8 cellular contexts compared by ENCODE assay signal in the genomic region with DNA sequence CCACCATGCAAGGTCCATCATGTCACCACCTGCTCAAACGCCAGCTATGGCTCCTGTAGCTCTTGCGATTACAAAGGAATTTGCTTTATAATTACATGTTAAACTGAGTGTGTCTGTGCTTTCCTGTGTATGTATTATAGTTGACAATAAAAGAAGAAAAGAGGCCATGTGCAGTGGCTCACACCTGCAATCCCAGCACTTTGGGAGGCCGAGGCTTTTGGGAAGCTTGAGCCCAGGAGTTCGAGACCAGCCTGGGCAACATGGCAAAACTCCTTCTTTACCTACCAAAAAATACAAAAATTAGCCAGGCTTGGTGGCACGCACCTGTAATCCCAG. TPM values are rescaled to one million over a fixed set of nuclear protein-coding genes. Genes with fewer than 3 reads are reported as not detected.
DNase-seq lines count a peak whose midpoint lies in the region; ATAC-seq and TF ChIP-seq lines count a peak whose summit lies in the region.

No MANE protein-coding gene starts in this region.

- WGBS in esophagus, 2 donors = 62 to 64% methylated on average over 5 of the region's 5 CpGs
- 70 to 78% (median 75%) methylated on average over 5 of the region's 5 CpGs for WGBS in psoas muscle, 3 donors

- H3K4me3 ChIP-seq in DND-41 (ENCODE audit: low read depth in 1 of 2, low read length in 2 of 2) = peak overlapping the region in 1 of 2 experiments; percentile 86; a peak in 2 of 4 replicates
- H3K4me3 ChIP-seq in PC-9 = no peak overlapping the region
- H3K4me3 ChIP-seq in esophagus (ENCODE audit: low read depth in 1 of 2, low read length in 2 of 2) = no peak overlapping the region
- peak overlapping the region; percentile 79 for H3K4me3 ChIP-seq in psoas muscle

- peak overlapping the region; percentile 66 for H3K27ac ChIP-seq in DND-41 (ENCODE audit: low read length)
- 0 out of 2 replicates have a peak overlapping the region, but pooled peaks have one; percentile 68 for H3K27ac ChIP-seq in PC-9
- H3K27ac ChIP-seq in esophagus (ENCODE audit: low read depth in 2 of 2, low read length in 1 of 2) = peak overlapping the region; percentile 97 to 100
- peak overlapping the region; percentile 86 for H3K27ac ChIP-seq in psoas muscle

- POLR2A ChIA-PET in PC-9 (lab: Charles Lee; ENCODE audit: unreplicated experiment) = interaction anchor here (0.6 to 1.1 kb wide), 3 partner anchors 34 to 83 kb away, joined by 3 to 25 read pairs (median 9); no protein-coding TSS in a partner anchor

- peaks cover 39% of the 10 kb centered on the region for H3K79me2 ChIP-seq in DND-41 (ENCODE audit: insufficient read depth, low read length)
- H3K79me2 ChIP-seq in PC-9 (ENCODE audit: low read depth) = peaks cover 14% of the 10 kb centered on the region

- intact Hi-C loops in PC-9 (cut with micrococcal nuclease; ENCODE audit: unreplicated experiment) = loop anchor here (1.0 kb wide), 2 partner anchors 8 to 34 kb away; no protein-coding TSS in a partner anchor
- intact Hi-C loops in psoas muscle (cut with DNase I) = no loop called here

- peak overlapping the region; percentile 67 for H2AFZ ChIP-seq in DND-41 (ENCODE audit: low read depth, low read length)
- no peak overlapping the region for H2AFZ ChIP-seq in PC-9

- no peak for ATAC-seq in DND-41 (ENCODE audit: insufficient read depth, low read depth)
- ATAC-seq in psoas muscle = no peak
- no peak for ATAC-seq in GM18519 (IDR thresholded peaks at IDR 0.05; ENCODE audit: low FRiP score, unreplicated experiment)

- H3K9me2 ChIP-seq in PC-9 (ENCODE audit: insufficient read depth) = no peaks in the 10 kb centered on the region

- no peaks in the 10 kb centered on the region for H3K27me3 ChIP-seq in DND-41 (ENCODE audit: insufficient read depth, low read length, poor library complexity)
- H3K27me3 ChIP-seq in PC-9 (ENCODE audit: insufficient read depth, low read depth) = no peaks in the 10 kb centered on the region
- H3K27me3 ChIP-seq in esophagus (ENCODE audit: control insufficient read depth in 1 of 2, insufficient read depth in 2 of 2, low read length in 2 of 2) = no peaks in the 10 kb centered on the region
- no peaks in the 10 kb centered on the region for H3K27me3 ChIP-seq in psoas muscle (ENCODE audit: insufficient read depth in 3 of 3, low read length in 2 of 3)

- peaks cover 8% of the 10 kb centered on the region; the same call in 1 of the 2 replicates for H3F3A ChIP-seq in PC-9 (ENCODE audit: insufficient read depth, low read depth)

- H3K9ac ChIP-seq in DND-41 (ENCODE audit: low read depth, low read length) = peak overlapping the region; percentile 85

- peak overlapping the region; percentile 83 for H3K4me2 ChIP-seq in DND-41 (ENCODE audit: insufficient read depth, low read length)
- H3K4me2 ChIP-seq in PC-9 = peak overlapping the region; percentile 70

- CTCF ChIA-PET in PC-9 (lab: Charles Lee) = interaction anchor here (1.0 kb wide), 2 partner anchors 27 to 34 kb away, joined by 3 to 4 read pairs; a partner anchor contains a TSS

- peaks cover 53% of the 10 kb centered on the region for H3K4me1 ChIP-seq in DND-41 (ENCODE audit: insufficient read depth, low read length)
- peaks cover 19% of the 10 kb centered on the region for H3K4me1 ChIP-seq in PC-9 (replicated peaks; ENCODE audit: insufficient read depth)
- peaks cover 16 to 19% of the 10 kb centered on the region in 2 donors for H3K4me1 ChIP-seq in esophagus (ENCODE audit: control insufficient read depth in 2 of 2, insufficient read depth in 2 of 2, low read length in 1 of 2)
- H3K4me1 ChIP-seq in psoas muscle = peaks cover 19% of the 10 kb centered on the region

- H3K9me3 ChIP-seq in DND-41 (ENCODE audit: insufficient read depth, low read length, severe bottlenecking) = no peaks in the 10 kb centered on the region
- no peaks in the 10 kb centered on the region for H3K9me3 ChIP-seq in PC-9 (ENCODE audit: insufficient read depth, low read depth)
- H3K9me3 ChIP-seq in esophagus (ENCODE audit: control insufficient read depth in 2 of 2, insufficient read depth in 1 of 2, low read depth in 1 of 2, low read length in 1 of 2) = no peaks in the 10 kb centered on the region
- no peaks in the 10 kb centered on the region for H3K9me3 ChIP-seq in psoas muscle

- no TSS peak for BruUV-seq in PC-9 (replicated peaks; lab: Mats Ljungman, UMichigan)

- H3K36me3 ChIP-seq in DND-41 (ENCODE audit: insufficient read depth, low read length) (peaks cover 19% of the 10 kb centered on the region), PC-9 (ENCODE audit: low read depth) (no peaks in the 10 kb centered on the region), esophagus (ENCODE audit: control insufficient read depth in 2 of 2, insufficient read depth in 2 of 2, low read length in 1 of 2) (peaks cover 3 to 22% of the 10 kb centered on the region in 2 donors), psoas muscle (ENCODE audit: insufficient read depth in 1 of 2, low read depth in 1 of 2) (peaks cover 0 to 8% of the 10 kb centered on the region in 2 donors)

- DNase-seq in DND-41 (no peak), PC-9 (no peak), psoas muscle (no peak), medulla oblongata (ENCODE audit: extremely low spot score) (no peak), mucosa of gallbladder (ENCODE audit: low spot score) (no peak)
- no peak for DNase-seq in activated CD8-positive, alpha-beta memory T cell treated with anti-CD3 and anti-CD28 coated beads, Interleukin-2, amount 50 U/mL, for 48 hours

- no peak for TF ChIP-seq CTCF in DND-41 (IDR thresholded peaks at IDR 0.05; ENCODE audit: borderline replicate concordance, extremely low read depth, low read length, poor library complexity, severe bottlenecking)
- no peak for TF ChIP-seq CTCF in PC-9 (conservative IDR thresholded peaks at IDR 0.05)
- no peak for TF ChIP-seq CTCF in psoas muscle (IDR thresholded peaks at IDR 0.05)

- H4K20me1 ChIP-seq in DND-41 (ENCODE audit: insufficient read depth, low read length) = peaks cover 24% of the 10 kb centered on the region
- no peaks in the 10 kb centered on the region for H4K20me1 ChIP-seq in PC-9 (ENCODE audit: insufficient read depth)

RNA-seq across cellular contexts. Expression of a gene that starts 27.0 kb away (rescaled TPM):
- total RNA-seq in PC-9 (2021) (6.9 and 8.5 TPM in 2 replicates), psoas muscle (1 to 10 TPM; 4.4 to 5.6 (median 5.2) TPM), mucosa of gallbladder (4.6 TPM)
- polyA plus RNA-seq in esophagus (1 to 10 TPM; 4.9 to 5.7 TPM), psoas muscle (1 to 10 TPM; 3.7 to 4.5 (median 3.9) TPM)

RNA-seq across cellular contexts. Expression of a gene that starts 30.4 kb away (rescaled TPM):
- total RNA-seq in PC-9 (2021) (133 and 141 TPM in 2 replicates), psoas muscle (10 to 100 TPM; 23.9 to 34.7 (median 28.7) TPM), mucosa of gallbladder (181 TPM)
- polyA plus RNA-seq in esophagus (10 to 100 TPM; 54.0 to 94.9 TPM), psoas muscle (10 to 100 TPM; 16.9 to 24.3 (median 23.1) TPM)

RNA-seq across cellular contexts. Expression of a gene that starts 33.5 kb away (rescaled TPM):
- total RNA-seq in PC-9 (2021) = 235 and 314 TPM in 2 replicates
- polyA plus RNA-seq in esophagus = 100 to 1,000 TPM; 364 to 613 TPM
- 100 to 1,000 TPM; 156 to 218 (median 185) TPM for total RNA-seq in psoas muscle
- 100 to 1,000 TPM; 295 to 342 (median 332) TPM for polyA plus RNA-seq in psoas muscle
- total RNA-seq in mucosa of gallbladder = 165 TPM

RNA-seq across cellular contexts. Expression of a gene that starts 33.7 kb away (rescaled TPM):
- 28.5 and 35.4 TPM in 2 replicates for total RNA-seq in PC-9 (2021)
- polyA plus RNA-seq in esophagus = 10 to 100 TPM in 1 of 2 donors, 1 to 10 TPM in 1; 7.0 to 15.5 TPM
- total RNA-seq in psoas muscle = 1 to 10 TPM; 5.3 to 9.5 (median 5.4) TPM
- polyA plus RNA-seq in psoas muscle = 10 to 100 TPM in 2 of 3 donors, 1 to 10 TPM in 1; 7.7 to 19.6 (median 16.5) TPM
- total RNA-seq in mucosa of gallbladder = 10.1 TPM

RNA-seq across cellular contexts. Expression of a gene that starts 43.7 kb away (rescaled TPM):
- total RNA-seq in PC-9 (2021) (97.7 and 120 TPM in 2 replicates), psoas muscle (1 to 10 TPM; 2.5 to 3.9 (median 2.8) TPM), mucosa of gallbladder (257 TPM)
- polyA plus RNA-seq in esophagus (100 to 1,000 TPM in 1 of 2 donors, 10 to 100 TPM in 1; 73.4 to 298 TPM), psoas muscle (1 to 10 TPM; 2.3 to 6.1 (median 2.5) TPM)
